8 cellular contexts compared by ENCODE assay signal in genomic region chr1:111448482-111448917, GRCh38. TPM values are rescaled to one million over a fixed set of nuclear protein-coding genes. Genes with fewer than 3 reads are reported as not detected.
DNase-seq lines count a peak whose midpoint lies in the region; ATAC-seq and TF ChIP-seq lines count a peak whose summit lies in the region.

No MANE protein-coding gene starts in this region.

- H3K4me3 ChIP-seq in naive thymus-derived CD4-positive, alpha-beta T cell (ENCODE audit: low read length): peak overlapping the region; percentile 89
- peak overlapping the region; percentile 76 to 95 for H3K4me3 ChIP-seq in vagina

- POLR2A ChIA-PET in naive thymus-derived CD4-positive, alpha-beta T cell (lab: Charles Lee): interaction anchor here (0.5 to 8.9 kb wide), 15 partner anchors 10 to 1110 kb away, joined by 3 to 96 read pairs (median 3); partner anchors contain the start of genes C1orf162 and RBM15

- peak; percentile 25 for ATAC-seq in HG02938 (IDR thresholded peaks at IDR 0.05; ENCODE audit: unreplicated experiment)
- ATAC-seq in T-helper 17 cell: peak; percentile 33
- peak; percentile 41 for ATAC-seq in effector memory CD8-positive, alpha-beta T cell (replicated peaks)
- peak; percentile 46 for ATAC-seq in naive thymus-derived CD4-positive, alpha-beta T cell

- H3K27ac Mint-ChIP-seq in T-helper 17 cell: peak overlapping the region; percentile 100
- H3K27ac Mint-ChIP-seq in effector memory CD8-positive, alpha-beta T cell: peak overlapping the region; percentile 100
- H3K27ac Mint-ChIP-seq in naive thymus-derived CD4-positive, alpha-beta T cell: peak overlapping the region; percentile 75 to 100 (median 95)

- no peaks in the 10 kb centered on the region for H3K27me3 Mint-ChIP-seq in T-helper 17 cell
- no peaks in the 10 kb centered on the region for H3K27me3 Mint-ChIP-seq in effector memory CD8-positive, alpha-beta T cell
- H3K27me3 Mint-ChIP-seq in naive thymus-derived CD4-positive, alpha-beta T cell: no peaks in the 10 kb centered on the region

- no peaks in the 10 kb centered on the region for H3K27me3 ChIP-seq in naive thymus-derived CD4-positive, alpha-beta T cell (ENCODE audit: control insufficient read depth in 2 of 2, insufficient read depth in 2 of 2, low read length in 2 of 2)
- H3K27me3 ChIP-seq in vagina: no peaks in the 10 kb centered on the region

- H3K4me1 Mint-ChIP-seq in T-helper 17 cell: peaks cover 68% of the 10 kb centered on the region
- H3K4me1 Mint-ChIP-seq in effector memory CD8-positive, alpha-beta T cell (ENCODE audit: low read depth in 2 of 2): peaks cover 46 to 63% of the 10 kb centered on the region in 2 donors
- peaks cover 43 to 91% (median 77%) of the 10 kb centered on the region in 7 donors for H3K4me1 Mint-ChIP-seq in naive thymus-derived CD4-positive, alpha-beta T cell

- H3K36me3 Mint-ChIP-seq in T-helper 17 cell (ENCODE audit: low read depth): peaks cover 16% of the 10 kb centered on the region
- H3K36me3 Mint-ChIP-seq in effector memory CD8-positive, alpha-beta T cell (ENCODE audit: insufficient read depth): peaks cover 56% of the 10 kb centered on the region
- peaks cover 16 to 47% (median 29%) of the 10 kb centered on the region in 5 donors for H3K36me3 Mint-ChIP-seq in naive thymus-derived CD4-positive, alpha-beta T cell

- intact Hi-C loops in naive thymus-derived CD4-positive, alpha-beta T cell (cut with micrococcal nuclease): loop anchor here (2.0 to 10.0 kb wide), 6 partner anchors 42 to 1414 kb away; partner anchors contain the start of gene STRIP1 (in 1 of the 2)
- intact Hi-C loops in vagina (cut with DNase I): no loop called here

- CTCF ChIA-PET in naive thymus-derived CD4-positive, alpha-beta T cell (lab: Charles Lee): interaction anchor here (1.2 to 1.6 kb wide), 4 partner anchors 24 to 226 kb away, joined by 3 to 6 read pairs (median 4); partner anchors contain the start of gene C1orf162

- peaks cover 51 to 52% of the 10 kb centered on the region in 2 donors for H3K4me1 ChIP-seq in naive thymus-derived CD4-positive, alpha-beta T cell (ENCODE audit: control insufficient read depth in 2 of 2, insufficient read depth in 2 of 2, low read length in 2 of 2)
- peaks cover 54% of the 10 kb centered on the region for H3K4me1 ChIP-seq in vagina

- no peaks in the 10 kb centered on the region for H3K9me3 ChIP-seq in T-helper 17 cell (ENCODE audit: control insufficient read depth, low read length, poor library complexity, severe bottlenecking)
- H3K9me3 ChIP-seq in naive thymus-derived CD4-positive, alpha-beta T cell (ENCODE audit: control insufficient read depth in 2 of 3, low read length in 3 of 3): no peaks in the 10 kb centered on the region
- no peaks in the 10 kb centered on the region for H3K9me3 ChIP-seq in vagina

- TF ChIP-seq POLR2A in vagina (IDR thresholded peaks at IDR 0.05): no peak

- no peak for TF ChIP-seq CTCF in vagina (IDR thresholded peaks at IDR 0.05)

- H3K36me3 ChIP-seq in naive thymus-derived CD4-positive, alpha-beta T cell (ENCODE audit: control insufficient read depth in 2 of 3, insufficient read depth in 3 of 3, low read length in 3 of 3): peaks cover 4 to 46% (median 5%) of the 10 kb centered on the region in 3 experiments
- H3K36me3 ChIP-seq in vagina: peaks cover 0 to 26% of the 10 kb centered on the region in 2 donors

- DNase-seq in DMS 273 (lab: John Stamatoyannopoulos, UW; ENCODE audit: unreplicated experiment) (peak; percentile 61), DMS 273 treated with DMSO at 0.1 percent for 48 hours (lab: John Stamatoyannopoulos, UW) (no peak), T-helper 17 cell (peak in 1 of 3 donors; percentile 7), vagina (ENCODE audit: extremely low spot score in 2 of 2) (peak in 1 of 2 donors; percentile 90), globus pallidus (ENCODE audit: low spot score) (no peak)
- peak in 2 of 3 experiments; percentile 3 to 12 for DNase-seq in effector memory CD8-positive, alpha-beta T cell
- DNase-seq in naive thymus-derived CD4-positive, alpha-beta T cell: peak in 3 of 9 donors; percentile 11 to 46 (median 12)

- H3K27ac ChIP-seq in naive thymus-derived CD4-positive, alpha-beta T cell (ENCODE audit: low read depth, low read length): peak overlapping the region; percentile 98
- H3K27ac ChIP-seq in vagina: peak overlapping the region; percentile 78

- H3K9me3 Mint-ChIP-seq in effector memory CD8-positive, alpha-beta T cell: no peaks in the 10 kb centered on the region
- peaks cover 0 to 6% (median 0%) of the 10 kb centered on the region in 11 donors for H3K9me3 Mint-ChIP-seq in naive thymus-derived CD4-positive, alpha-beta T cell

- peak overlapping the region; percentile 100 for H3K4me3 Mint-ChIP-seq in T-helper 17 cell
- peak overlapping the region; percentile 100 for H3K4me3 Mint-ChIP-seq in effector memory CD8-positive, alpha-beta T cell
- peak overlapping the region; percentile 97 to 100 (median 100) for H3K4me3 Mint-ChIP-seq in naive thymus-derived CD4-positive, alpha-beta T cell

RNA-seq across cellular contexts. Expression of gene WDR77, which starts 0.6 kb away (rescaled TPM):
- total RNA-seq in T-helper 17 cell: 10 to 100 TPM; 17.6 to 19.5 TPM
- total RNA-seq in naive thymus-derived CD4-positive, alpha-beta T cell: 10 to 100 TPM; 20.7 to 39.9 (median 29.5) TPM
- 10 to 100 TPM; 42.4 to 44.7 TPM for polyA plus RNA-seq in naive thymus-derived CD4-positive, alpha-beta T cell
- 50.8 TPM for total RNA-seq in vagina

RNA-seq across cellular contexts. Expression of gene ATP5PB, which starts 0.8 kb away (rescaled TPM):
- total RNA-seq in T-helper 17 cell (100 to 1,000 TPM in 1 of 2 donors, 10 to 100 TPM in 1; 86.1 to 101 TPM), vagina (142 TPM)
- total RNA-seq in naive thymus-derived CD4-positive, alpha-beta T cell: 100 to 1,000 TPM in 2 of 5 experiments, 10 to 100 TPM in 3; 64.9 to 298 (median 98.7) TPM
- polyA plus RNA-seq in naive thymus-derived CD4-positive, alpha-beta T cell: 100 to 1,000 TPM; 280 to 437 TPM

RNA-seq across cellular contexts. Expression of gene OVGP1, which starts 21.0 kb away (rescaled TPM):
- total RNA-seq in T-helper 17 cell: 1 to 10 TPM; 7.5 to 10.0 TPM
- 10 to 100 TPM in 1 of 5 experiments, 1 to 10 TPM in 3, under 1 TPM in 1; 0.68 to 12.5 (median 8.4) TPM for total RNA-seq in naive thymus-derived CD4-positive, alpha-beta T cell
- polyA plus RNA-seq in naive thymus-derived CD4-positive, alpha-beta T cell: 1 to 10 TPM in 1 of 2 donors, under 1 TPM in 1; 0.38 to 1.6 TPM
- total RNA-seq in vagina: 3.7 TPM

RNA-seq across cellular contexts. Expression of gene C1orf162, which starts 25.3 kb away (rescaled TPM):
- total RNA-seq in T-helper 17 cell (10 to 100 TPM; 31.3 to 50.8 TPM), vagina (46.2 TPM)
- total RNA-seq in naive thymus-derived CD4-positive, alpha-beta T cell: 100 to 1,000 TPM in 2 of 5 experiments, 10 to 100 TPM in 3; 15.3 to 117 (median 95.2) TPM
- polyA plus RNA-seq in naive thymus-derived CD4-positive, alpha-beta T cell: 100 to 1,000 TPM; 330 to 407 TPM

RNA-seq across cellular contexts. Expression of gene ADORA3, which starts 54.9 kb away (rescaled TPM):
- total RNA-seq in T-helper 17 cell: not detected
- total RNA-seq in naive thymus-derived CD4-positive, alpha-beta T cell: 1 to 10 TPM in 2 of 5 experiments, under 1 TPM in 1, not detected in 2; 0.66 to 1.6 (median 1.0) TPM
- not detected for polyA plus RNA-seq in naive thymus-derived CD4-positive, alpha-beta T cell
- 5.2 TPM for total RNA-seq in vagina

Comparison
In these comparisons a context has a peak if more than half of its experiments do, and no peak if none do; other contexts are left out.
1. DNase-seq: peak in DMS 273 (single experiment) and effector memory CD8-positive, alpha-beta T cell (2 of 3); none in DMS 273 treated with DMSO at 0.1 percent for 48 hours (single experiment) and globus pallidus (single experiment).
2. Peak in every context shown above with its lines, with median percentiles within 50 percentile points of each other: ATAC-seq, H3K27ac Mint-ChIP-seq and H3K4me3 Mint-ChIP-seq.